16 cellular contexts compared by ENCODE assay signal in genomic region chr4:7824218-7824617, GRCh38.
A peak's percentile ranks its signal among the peaks of the same experiment; 100 is the strongest.
DNase-seq lines count a peak whose midpoint lies in the region; ATAC-seq, FAIRE-seq and TF ChIP-seq lines count a peak whose summit lies in the region.
"Had no signal": no experiment of that assay in that cellular context is flagged by ENCODE, and none has a peak within 500 bp of the region (broad histone marks: within the 10 kb centered on the region; RNA-seq: fewer than 3 reads in every experiment).

No MANE protein-coding gene starts in this region.

- H3K23ac ChIP-seq in IMR-90 (ENCODE audit: low read depth, low read length) = peak overlapping the region; percentile 59; the same call in 1 of the 2 replicates

- H3K4me3 ChIP-seq in IMR-90 (ENCODE audit: insufficient read depth, low read depth, low read length) = no peak overlapping the region
- H3K4me3 ChIP-seq in astrocyte (ENCODE audit: insufficient read depth, low read depth, low read length) = no peak overlapping the region
- no peak overlapping the region for H3K4me3 ChIP-seq in rectal smooth muscle tissue (ENCODE audit: low read length)
- H3K4me3 ChIP-seq: BLaER1, lung had no signal

- FAIRE-seq in astrocyte (lab: Jason Lieb, UNC) = no peak

- peak overlapping the region; percentile 76 for H2BK5ac ChIP-seq in IMR-90 (ENCODE audit: low read depth, low read length, poor library complexity, severe bottlenecking)

- peaks cover 32% of the 10 kb centered on the region for H3K9me1 ChIP-seq in IMR-90 (ENCODE audit: insufficient read depth, low read length)

- no peaks in the 10 kb centered on the region for H3K27me3 Mint-ChIP-seq in astrocyte (ENCODE audit: low read depth, unreplicated experiment)
- H3K27me3 Mint-ChIP-seq in glutamatergic neuron (ENCODE audit: unreplicated experiment) = peaks cover 36% of the 10 kb centered on the region
- H3K27me3 Mint-ChIP-seq in activated T-cell treated with anti-CD3 and anti-CD28 coated beads, Interleukin-2, amount 50 U/mL, for 4 hours (ENCODE audit: low read depth) = no peaks in the 10 kb centered on the region

- CTCF ChIA-PET in IMR-90 (lab: Yijun Ruan, JAX) = interaction anchor here (1.1 kb wide), 1 partner anchor 20 kb away, joined by 4 read pairs; no protein-coding TSS in a partner anchor

- no peak overlapping the region for H2BK20ac ChIP-seq in IMR-90 (ENCODE audit: low read depth, low read length)

- peaks cover 52 to 90% of the 10 kb centered on the region in 2 experiments for H3K79me1 ChIP-seq in IMR-90 (ENCODE audit: low read depth in 1 of 2, low read length in 2 of 2)

- DNase-seq in IMR-90 = peak; percentile 76
- DNase-seq in astrocyte (ENCODE audit: low read depth) = peak; percentile 59
- DNase-seq in glutamatergic neuron = no peak
- no peak for DNase-seq in activated T-cell treated with anti-CD3 and anti-CD28 coated beads, Interleukin-2, amount 50 U/mL, for 4 hours
- DNase-seq in GF-D8 (lab: John Stamatoyannopoulos, UW) = no peak
- no peak for DNase-seq in posterior vena cava (ENCODE audit: low spot score)
- DNase-seq: caudate nucleus, DMS79, HCEC 1CT, NCI-H1048, NCI-H345 had no signal

- peaks cover 82% of the 10 kb centered on the region for H3K79me2 ChIP-seq in astrocyte (ENCODE audit: insufficient read depth, low read length)

- POLR2A ChIA-PET in IMR-90 (lab: Charles Lee; ENCODE audit: unreplicated experiment) = no interaction called here

- H3K27ac ChIP-seq in IMR-90 (ENCODE audit: insufficient read depth, low read length) (peak overlapping the region; percentile 94; the same call in 1 of the 2 replicates), astrocyte (ENCODE audit: low read depth, low read length) (no peak overlapping the region), rectal smooth muscle tissue (ENCODE audit: low read depth, low read length) (peak overlapping the region; percentile 69)
- H3K27ac ChIP-seq: BLaER1 had no signal

- TF ChIP-seq CTCF in IMR-90 (conservative IDR thresholded peaks at IDR 0.05; ENCODE audit: low read depth, low read length) (no peak), astrocyte (IDR thresholded peaks at IDR 0.05; ENCODE audit: insufficient read depth, low read depth, low read length) (no peak), glutamatergic neuron (IDR thresholded peaks at IDR 0.05; ENCODE audit: partially characterized antibody, unreplicated experiment) (no peak)

- H3K27me3 ChIP-seq in IMR-90 (ENCODE audit: control insufficient read depth, insufficient read depth, low read length) (no peaks in the 10 kb centered on the region), astrocyte (ENCODE audit: insufficient read depth, low read length) (no peaks in the 10 kb centered on the region), rectal smooth muscle tissue (ENCODE audit: control insufficient read depth, insufficient read depth, low read length) (no peaks in the 10 kb centered on the region)
- H3K27me3 ChIP-seq: BLaER1 had no signal

- H3K9ac ChIP-seq in IMR-90 (ENCODE audit: low read depth, low read length) (no peak overlapping the region), astrocyte (ENCODE audit: low read length) (no peak overlapping the region), rectal smooth muscle tissue (ENCODE audit: low read length) (no peak overlapping the region)
- H3K9ac ChIP-seq: BLaER1 had no signal

- dilution Hi-C loops in IMR-90 (cut with HindIII; ENCODE audit: low sequenced_read_pairs, unreplicated experiment) = no loop called here

- peak overlapping the region; percentile 50; the same call in 1 of the 2 replicates for H3K14ac ChIP-seq in IMR-90 (replicated peaks; ENCODE audit: low read depth, low read length)

- H3K18ac ChIP-seq in IMR-90 (ENCODE audit: low read depth, low read length) = peak overlapping the region; percentile 93; the same call in 1 of the 2 replicates

- H3K4me1 Mint-ChIP-seq in astrocyte (ENCODE audit: low read depth, unreplicated experiment) (peaks cover 60% of the 10 kb centered on the region), glutamatergic neuron (ENCODE audit: low read depth, unreplicated experiment) (peaks cover 86% of the 10 kb centered on the region)
- H3K4me1 Mint-ChIP-seq in activated T-cell treated with anti-CD3 and anti-CD28 coated beads, Interleukin-2, amount 50 U/mL, for 4 hours (ENCODE audit: low read depth) = peaks cover 32% of the 10 kb centered on the region

- H3K4ac ChIP-seq in IMR-90 (ENCODE audit: low read depth, low read length) = no peak overlapping the region

- 0 out of 2 replicates have a peak overlapping the region, but pooled peaks have one; percentile 82 for H4K5ac ChIP-seq in IMR-90 (ENCODE audit: low read depth, low read length)

- no peak for ATAC-seq in IMR-90 (ENCODE audit: low read depth)
- no peak for ATAC-seq in activated T-cell treated with anti-CD3 and anti-CD28 coated beads, Interleukin-2, amount 50 U/mL, for 4 hours
- ATAC-seq in HG03097 (IDR thresholded peaks at IDR 0.05; ENCODE audit: low FRiP score, unreplicated experiment) = no peak
- ATAC-seq: WTC11 had no signal

- H3K9me3 ChIP-seq in IMR-90 (ENCODE audit: control insufficient read depth, insufficient read depth, low read length) (no peaks in the 10 kb centered on the region), astrocyte (ENCODE audit: insufficient read depth, low read depth, low read length) (no peaks in the 10 kb centered on the region)

- no peak for TF ChIP-seq RAD21 in IMR-90 (IDR thresholded peaks at IDR 0.05; ENCODE audit: low read length)

- TF ChIP-seq POLR2A in IMR-90 (IDR thresholded peaks at IDR 0.05; ENCODE audit: low read depth, low read length) = no peak

- H4K91ac ChIP-seq in IMR-90 (ENCODE audit: insufficient read depth, low read depth, low read length) = peak overlapping the region; percentile 20; the same call in 1 of the 2 replicates

- H2AK9ac ChIP-seq in IMR-90 (replicated peaks; ENCODE audit: low read depth, low read length, poor library complexity) = no peak overlapping the region

- in situ Hi-C loops in IMR-90 (cut with MboI; ENCODE audit: low sequenced_read_pairs) = no loop called here

- WGBS in IMR-90 (ENCODE audit: extremely low coverage in 2 of 2, insufficient read length in 1 of 2), 2 experiments = 17% methylated on average over 1 of the region's 5 CpGs; no CpG with 5 or more reads in 1 of the 2 experiments

- H3K4me3 Mint-ChIP-seq in astrocyte (ENCODE audit: unreplicated experiment) (no peak overlapping the region), glutamatergic neuron (ENCODE audit: unreplicated experiment) (peak overlapping the region; percentile 60)
- no peak overlapping the region for H3K4me3 Mint-ChIP-seq in activated T-cell treated with anti-CD3 and anti-CD28 coated beads, Interleukin-2, amount 50 U/mL, for 4 hours
- H3K4me3 Mint-ChIP-seq: WTC11 had no signal

- no TSS peak for BruUV-seq in IMR-90 (replicated peaks; lab: Mats Ljungman, UMichigan)

- H3K36me3 Mint-ChIP-seq in astrocyte (ENCODE audit: low read depth, unreplicated experiment) (peaks cover 33% of the 10 kb centered on the region), glutamatergic neuron (ENCODE audit: unreplicated experiment) (peaks cover 18% of the 10 kb centered on the region)
- H3K36me3 Mint-ChIP-seq in activated T-cell treated with anti-CD3 and anti-CD28 coated beads, Interleukin-2, amount 50 U/mL, for 4 hours (ENCODE audit: insufficient read depth) = peaks cover 10% of the 10 kb centered on the region

- H3K56ac ChIP-seq in IMR-90 (ENCODE audit: extremely low read depth, insufficient read depth, low read length) = no peak overlapping the region

- no peak overlapping the region for H3K4me2 ChIP-seq in IMR-90 (ENCODE audit: low read depth, low read length)
- H3K4me2 ChIP-seq in astrocyte (ENCODE audit: low read length) = no peak overlapping the region
- H3K4me2 ChIP-seq: BLaER1 had no signal

- no peak overlapping the region for H2BK15ac ChIP-seq in IMR-90 (ENCODE audit: low read depth, low read length)

- H4K8ac ChIP-seq in IMR-90 (ENCODE audit: low read depth in 2 of 2, low read length in 2 of 2) = peak overlapping the region in 1 of 2 experiments; percentile 25; a peak in 2 of 4 replicates

- H3K27ac Mint-ChIP-seq in astrocyte (ENCODE audit: unreplicated experiment) (no peak overlapping the region), glutamatergic neuron (ENCODE audit: unreplicated experiment) (peak overlapping the region; percentile 96)

- no peak overlapping the region; the same call in 1 of the 2 replicates for H2AK5ac ChIP-seq in IMR-90 (ENCODE audit: low read depth, low read length)

- H2BK120ac ChIP-seq in IMR-90 (ENCODE audit: low read depth, low read length) = peak overlapping the region; percentile 72; the same call in 1 of the 2 replicates

- H2AFZ ChIP-seq in IMR-90 (replicated peaks; ENCODE audit: low read length, poor library complexity) (no peak overlapping the region), astrocyte (ENCODE audit: low read depth, low read length) (no peak overlapping the region)

- intact Hi-C loops in IMR-90 (cut with micrococcal nuclease) (no loop called here), posterior vena cava (cut with DNase I) (loop anchor here in 1 of 2 donors (10.0 kb wide), 1 partner anchor 61 kb away; no protein-coding TSS in a partner anchor)

- H4K20me1 ChIP-seq in IMR-90 (ENCODE audit: insufficient read depth, low read length) (peaks cover 27% of the 10 kb centered on the region), astrocyte (ENCODE audit: insufficient read depth, low read length) (peaks cover 10% of the 10 kb centered on the region)
- H4K20me1 ChIP-seq: BLaER1 had no signal

- peaks cover 49% of the 10 kb centered on the region for H3K36me3 ChIP-seq in IMR-90 (ENCODE audit: control insufficient read depth, insufficient read depth, low read length)
- peaks cover 64% of the 10 kb centered on the region for H3K36me3 ChIP-seq in astrocyte (ENCODE audit: insufficient read depth, low read length)
- H3K36me3 ChIP-seq in rectal smooth muscle tissue (ENCODE audit: control insufficient read depth, insufficient read depth, low read length) = peaks cover 5% of the 10 kb centered on the region

- H3K4me1 ChIP-seq in IMR-90 (ENCODE audit: control insufficient read depth, insufficient read depth, low read length) = peaks cover 36% of the 10 kb centered on the region
- peaks cover 36% of the 10 kb centered on the region for H3K4me1 ChIP-seq in astrocyte (ENCODE audit: insufficient read depth, low read length)
- peaks cover 42% of the 10 kb centered on the region for H3K4me1 ChIP-seq in rectal smooth muscle tissue (ENCODE audit: control insufficient read depth, insufficient read depth, low read length)

- H3K9me3 Mint-ChIP-seq in astrocyte (ENCODE audit: unreplicated experiment) (no peaks in the 10 kb centered on the region), glutamatergic neuron (ENCODE audit: unreplicated experiment) (peaks cover 60% of the 10 kb centered on the region)
- H3K9me3 Mint-ChIP-seq in activated T-cell treated with anti-CD3 and anti-CD28 coated beads, Interleukin-2, amount 50 U/mL, for 4 hours = peaks cover 4% of the 10 kb centered on the region

TF ChIP-seq in IMR-90, 13 proteins besides CTCF, POLR2A, EP300 and RAD21:
- TF ChIP-seq FOS (IDR thresholded peaks at IDR 0.05; ENCODE audit: low read depth, low read length) (no peak), CEBPB (IDR thresholded peaks at IDR 0.05; ENCODE audit: low read depth, low read length) (no peak), MAZ (IDR thresholded peaks at IDR 0.05; ENCODE audit: borderline replicate concordance, low read depth, low read length) (no peak), MAFK (IDR thresholded peaks at IDR 0.05; ENCODE audit: low read depth, low read length) (no peak)

Comparison
In these comparisons a context has a peak if more than half of its experiments do, and no peak if none do; other contexts are left out.
1. DNase-seq: peak in IMR-90 (single experiment) and astrocyte (single experiment); none in glutamatergic neuron (single experiment), activated T-cell treated with anti-CD3 and anti-CD28 coated beads, Interleukin-2, amount 50 U/mL, for 4 hours (single experiment), GF-D8 (single experiment) and posterior vena cava (single experiment).